Comparison of ENCODE assay signal across 10 cellular contexts in the genomic region with DNA sequence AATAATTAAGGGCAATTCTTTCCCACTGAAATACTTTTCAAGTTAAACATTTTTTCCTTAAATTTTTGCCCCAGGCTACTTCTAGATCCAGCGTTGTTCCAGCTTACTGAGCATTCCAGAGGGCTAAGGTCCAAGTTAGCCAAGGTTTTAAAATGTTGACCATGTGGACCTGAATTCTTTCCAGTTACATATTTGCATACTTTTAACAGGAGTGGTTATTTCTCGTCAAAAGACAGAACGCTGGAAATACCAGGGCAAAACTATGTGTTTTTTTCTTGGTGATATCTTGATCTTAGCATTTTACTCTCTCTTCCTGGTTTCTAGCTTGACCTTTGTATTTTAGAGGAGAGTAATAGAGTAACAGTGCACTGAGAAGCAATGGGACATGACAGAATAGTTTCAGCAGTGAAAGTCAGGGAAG. TPM values are rescaled to one million over a fixed set of nuclear protein-coding genes. Genes with fewer than 3 reads are reported as not detected.
DNase-seq lines count a peak whose midpoint lies in the region; ATAC-seq and TF ChIP-seq lines count a peak whose summit lies in the region.
"Had no signal": no experiment of that assay in that cellular context is flagged by ENCODE, and none has a peak within 500 bp of the region (broad histone marks: within the 10 kb centered on the region; RNA-seq: fewer than 3 reads in every experiment).

No MANE protein-coding gene starts in this region.

- in situ Hi-C loops in HAP-1 (cut with MboI; ENCODE audit: low sequenced_read_pairs): no loop called here

- 9 to 16% methylated on average over 3 of the region's 3 CpGs for WGBS in body of pancreas, 2 donors

- H3K27me3 ChIP-seq in HAP-1 (ENCODE audit: low read depth) (no peaks in the 10 kb centered on the region), body of pancreas (no peaks in the 10 kb centered on the region), tibial artery (no peaks in the 10 kb centered on the region)

- intact Hi-C loops in body of pancreas (cut with DNase I): no loop called here
- intact Hi-C loops in left colon (cut with DNase I, micrococcal nuclease): no loop called here
- intact Hi-C loops in tibial artery (cut with DNase I; ENCODE audit: low total_unique reads): no loop called here

- TF ChIP-seq CTCF in body of pancreas (IDR thresholded peaks at IDR 0.05) (no peak), tibial artery (IDR thresholded peaks at IDR 0.05) (no peak)

- no peak for TF ChIP-seq POLR2A in body of pancreas (IDR thresholded peaks at IDR 0.05)

- DNase-seq in HAP-1 (ENCODE audit: low spot score in 2 of 2): peak; percentile 63 to 96
- peak in 1 of 4 donors; percentile 35 for DNase-seq in body of pancreas
- DNase-seq in left colon: no peak
- DNase-seq in tibial artery: no peak
- DNase-seq in midbrain (lab: John Stamatoyannopoulos, UW): no peak
- DNase-seq: effector CD8-positive, alpha-beta T cell; NCI-H2171 had no signal

- H3K9me3 ChIP-seq in HAP-1: no peaks in the 10 kb centered on the region
- H3K9me3 ChIP-seq in body of pancreas: no peaks in the 10 kb centered on the region
- H3K9me3 ChIP-seq in tibial artery: no peaks in the 10 kb centered on the region

- H3K36me3 ChIP-seq in HAP-1 (replicated peaks) (no peaks in the 10 kb centered on the region), body of pancreas (replicated peaks in 1 of 2; ENCODE audit: insufficient read depth in 1 of 2, low read depth in 2 of 2) (no peaks in the 10 kb centered on the region), tibial artery (no peaks in the 10 kb centered on the region)

- no peak overlapping the region for H3K4me3 ChIP-seq in HAP-1
- no peak overlapping the region for H3K4me3 ChIP-seq in body of pancreas
- no peak overlapping the region for H3K4me3 ChIP-seq in tibial artery

- peak overlapping the region; percentile 45 to 80 (median 56) for H3K27ac ChIP-seq in body of pancreas
- H3K27ac ChIP-seq in tibial artery: peak overlapping the region; percentile 27 to 60

- ATAC-seq in body of pancreas: peak; percentile 69
- peak; percentile 95 for ATAC-seq in left colon
- no peak for ATAC-seq in HG03521 (IDR thresholded peaks at IDR 0.05; ENCODE audit: unreplicated experiment)
- no peak for ATAC-seq in HG02970 (IDR thresholded peaks at IDR 0.05; ENCODE audit: low FRiP score, unreplicated experiment)
- ATAC-seq in HG02981 (IDR thresholded peaks at IDR 0.05; ENCODE audit: unreplicated experiment): no peak

- H3K4me1 ChIP-seq in HAP-1 (peaks cover 65% of the 10 kb centered on the region), body of pancreas (peaks cover 33% of the 10 kb centered on the region), tibial artery (peaks cover 0 to 21% (median 4%) of the 10 kb centered on the region in 4 donors)

RNA-seq across cellular contexts. Expression of gene TMC1, which starts 32.8 kb away (rescaled TPM):
- total RNA-seq in body of pancreas (not detected), left colon (under 1 TPM; 0.28 to 0.40 TPM)

Comparison
In these comparisons a context has a peak if more than half of its experiments do, and no peak if none do; other contexts are left out.
1. DNase-seq: peak in HAP-1 (2 of 2); none in left colon (0 of 2), tibial artery (0 of 2) and midbrain (single experiment).
2. ATAC-seq: peak in body of pancreas (single experiment) and left colon (single experiment); none in HG03521 (single experiment), HG02970 (single experiment) and HG02981 (single experiment).